ENCODE assay signal across 11 cellular contexts in the genomic region with DNA sequence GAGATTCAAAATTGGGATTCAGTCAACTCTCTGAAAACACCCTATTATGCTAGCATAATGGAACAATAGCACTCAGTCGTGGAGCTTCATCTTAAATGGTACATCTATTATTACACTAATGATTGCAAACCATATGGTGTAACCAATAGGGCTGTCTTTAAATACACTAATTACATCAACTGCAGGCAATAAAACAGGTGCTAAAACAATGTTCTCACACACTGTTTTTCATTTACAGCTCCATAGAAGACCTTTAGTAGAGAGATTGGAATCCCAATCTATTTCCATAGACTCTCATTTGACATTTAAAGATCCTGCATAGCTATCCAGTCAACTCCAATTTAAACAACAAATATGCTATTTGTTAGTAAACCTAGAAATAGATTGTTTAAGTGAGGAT.
"Had no signal": no experiment of that assay in that cellular context is flagged by ENCODE, and none has a peak within 500 bp of the region (broad histone marks: within the 10 kb centered on the region; RNA-seq: fewer than 3 reads in every experiment).

No MANE protein-coding gene starts in this region.

- ATAC-seq: activated CD8-positive, alpha-beta T cell treated with anti-CD3 and anti-CD28 coated beads, Interleukin-2, amount 10 ng/mL, durations not matched to agents 7 days and 5 days; left cardiac atrium had no signal

- DNase-seq: activated CD4-positive, alpha-beta T cell treated with anti-CD3 and anti-CD28 coated beads for 48 hours; activated CD8-positive, alpha-beta memory T cell treated with anti-CD3 and anti-CD28 coated beads, Interleukin-2, amount 50 U/mL, for 48 hours; activated CD8-positive, alpha-beta T cell treated with anti-CD3 and anti-CD28 coated beads, Interleukin-2, amount 10 ng/mL, durations not matched to agents 7 days and 5 days; activated naive CD8-positive, alpha-beta T cell treated with anti-CD3 and anti-CD28 coated beads, Interleukin-2, amount 10 ng/mL, durations not matched to agents 7 days and 5 days; anterior cingulate cortex; endodermal cell; erythroblast; left cardiac atrium; naive B cell; thyroid gland; WERI-Rb-1 had no signal
